ENCODE assay signal across 1 cellular context in genomic region chr6:122059918-122060317, GRCh38.
TF ChIP-seq lines count a peak whose summit lies in the region.

No MANE protein-coding gene starts in this region.

TF ChIP-seq in SK-N-SH, 30 proteins besides CTCF, POLR2A, EP300 and RAD21:
- TF ChIP-seq REST (IDR thresholded peaks at IDR 0.05; ENCODE audit: low read depth, low read length) (no peak), GATA2 (CRISPR knock-in tag; IDR thresholded peaks at IDR 0.05) (no peak), RCOR1 (IDR thresholded peaks at IDR 0.05; ENCODE audit: low read length) (no peak), USF1 (IDR thresholded peaks at IDR 0.05; ENCODE audit: borderline replicate concordance, low read depth) (no peak), TCF12 (IDR thresholded peaks at IDR 0.05) (0 out of 2 replicates have a peak, but pooled peaks have one; percentile 28)
